Comparison of ENCODE assay signal across 16 cellular contexts in the genomic region with DNA sequence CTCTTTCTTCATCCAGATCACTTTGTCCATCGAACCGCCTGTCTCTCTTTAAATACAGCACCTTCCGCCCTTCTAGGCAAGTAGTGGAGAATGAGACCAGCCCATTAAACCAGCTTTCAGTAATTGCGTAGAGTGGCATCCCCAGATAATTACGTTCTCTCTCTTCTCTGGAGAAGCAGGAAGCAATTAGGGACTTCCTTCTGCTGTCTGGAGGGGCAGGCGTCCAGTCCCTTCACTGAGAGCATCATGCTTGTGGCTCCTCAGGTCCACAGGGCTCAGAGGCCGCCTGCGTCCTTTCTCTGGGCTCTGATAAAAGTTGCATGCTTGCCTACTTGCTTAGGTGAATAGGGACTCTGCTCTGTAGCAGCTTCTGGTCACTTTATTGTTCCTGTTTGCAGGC.
"Had no signal": no experiment of that assay in that cellular context is flagged by ENCODE, and none has a peak within 500 bp of the region (broad histone marks: within the 10 kb centered on the region; RNA-seq: fewer than 3 reads in every experiment).

No MANE protein-coding gene starts in this region.

- H3K27me3 ChIP-seq: breast epithelium, upper lobe of right lung had no signal

- H3K27ac Mint-ChIP-seq: activated CD4-positive, alpha-beta memory T cell treated with anti-CD3 and anti-CD28 coated beads for 36 hours; activated naive CD8-positive, alpha-beta T cell treated with anti-CD3 and anti-CD28 coated beads for 36 hours; naive thymus-derived CD4-positive, alpha-beta T cell had no signal

- H3K27ac ChIP-seq: breast epithelium, esophagus squamous epithelium, lower lobe of right lung, suprapubic skin, upper lobe of right lung had no signal

- ATAC-seq: lower lobe of right lung; naive thymus-derived CD4-positive, alpha-beta T cell; stimulated activated naive CD8-positive, alpha-beta T cell treated with anti-CD3 and anti-CD28 coated beads, Interleukin-15, Interleukin-2, amounts not matched to agents 100 U/mL and 50 U/mL, for 24 hours; upper lobe of right lung had no signal

- H3K4me3 Mint-ChIP-seq: activated CD4-positive, alpha-beta memory T cell treated with anti-CD3 and anti-CD28 coated beads for 36 hours; activated naive CD8-positive, alpha-beta T cell treated with anti-CD3 and anti-CD28 coated beads for 36 hours; naive thymus-derived CD4-positive, alpha-beta T cell had no signal

- H3K9me3 ChIP-seq: breast epithelium, esophagus squamous epithelium, lower lobe of right lung, suprapubic skin, upper lobe of right lung had no signal

- H3K4me1 ChIP-seq: breast epithelium, esophagus squamous epithelium, upper lobe of right lung had no signal

- H3K9me3 Mint-ChIP-seq: activated CD4-positive, alpha-beta memory T cell treated with anti-CD3 and anti-CD28 coated beads for 36 hours; activated naive CD8-positive, alpha-beta T cell treated with anti-CD3 and anti-CD28 coated beads for 36 hours; immature natural killer cell had no signal

- H3K4me3 ChIP-seq: breast epithelium, esophagus squamous epithelium, lower lobe of right lung, suprapubic skin, upper lobe of right lung had no signal

- DNase-seq: activated CD4-positive, alpha-beta memory T cell treated with anti-CD3 and anti-CD28 coated beads for 36 hours; activated gamma-delta T cell treated with Interleukin-2 at 50 U/mL for 16 hours; activated naive CD8-positive, alpha-beta T cell treated with anti-CD3 and anti-CD28 coated beads for 36 hours; activated T-cell treated with anti-CD3 and anti-CD28 coated beads, Interleukin-2, amount 50 U/mL, for 48 hours; dermis blood vessel endothelial cell; esophagus squamous epithelium; foreskin fibroblast; immature natural killer cell; lower lobe of right lung; naive thymus-derived CD4-positive, alpha-beta T cell; stimulated activated CD4-positive, alpha-beta T cell treated with anti-CD3 and anti-CD28 coated beads, Interleukin-12 subunit alpha, Interleukin-12 subunit beta, amount 100 ng/mL, for 4 hours; stimulated activated CD4-positive, alpha-beta T cell treated with anti-CD3 and anti-CD28 coated beads, Interleukin-2, amount 100 ng/mL, for 48 hours; stimulated activated naive CD8-positive, alpha-beta T cell treated with anti-CD3 and anti-CD28 coated beads, Interleukin-15, Interleukin-2, amounts not matched to agents 100 U/mL and 50 U/mL, for 24 hours; upper lobe of right lung had no signal

- H3K36me3 Mint-ChIP-seq: activated CD4-positive, alpha-beta memory T cell treated with anti-CD3 and anti-CD28 coated beads for 36 hours; activated naive CD8-positive, alpha-beta T cell treated with anti-CD3 and anti-CD28 coated beads for 36 hours; naive thymus-derived CD4-positive, alpha-beta T cell had no signal

- H3K4me1 Mint-ChIP-seq: activated naive CD8-positive, alpha-beta T cell treated with anti-CD3 and anti-CD28 coated beads for 36 hours; immature natural killer cell had no signal

- H3K36me3 ChIP-seq: breast epithelium, esophagus squamous epithelium, lower lobe of right lung, suprapubic skin, upper lobe of right lung had no signal
